ENCODE assay signal across 9 cellular contexts in the genomic region with DNA sequence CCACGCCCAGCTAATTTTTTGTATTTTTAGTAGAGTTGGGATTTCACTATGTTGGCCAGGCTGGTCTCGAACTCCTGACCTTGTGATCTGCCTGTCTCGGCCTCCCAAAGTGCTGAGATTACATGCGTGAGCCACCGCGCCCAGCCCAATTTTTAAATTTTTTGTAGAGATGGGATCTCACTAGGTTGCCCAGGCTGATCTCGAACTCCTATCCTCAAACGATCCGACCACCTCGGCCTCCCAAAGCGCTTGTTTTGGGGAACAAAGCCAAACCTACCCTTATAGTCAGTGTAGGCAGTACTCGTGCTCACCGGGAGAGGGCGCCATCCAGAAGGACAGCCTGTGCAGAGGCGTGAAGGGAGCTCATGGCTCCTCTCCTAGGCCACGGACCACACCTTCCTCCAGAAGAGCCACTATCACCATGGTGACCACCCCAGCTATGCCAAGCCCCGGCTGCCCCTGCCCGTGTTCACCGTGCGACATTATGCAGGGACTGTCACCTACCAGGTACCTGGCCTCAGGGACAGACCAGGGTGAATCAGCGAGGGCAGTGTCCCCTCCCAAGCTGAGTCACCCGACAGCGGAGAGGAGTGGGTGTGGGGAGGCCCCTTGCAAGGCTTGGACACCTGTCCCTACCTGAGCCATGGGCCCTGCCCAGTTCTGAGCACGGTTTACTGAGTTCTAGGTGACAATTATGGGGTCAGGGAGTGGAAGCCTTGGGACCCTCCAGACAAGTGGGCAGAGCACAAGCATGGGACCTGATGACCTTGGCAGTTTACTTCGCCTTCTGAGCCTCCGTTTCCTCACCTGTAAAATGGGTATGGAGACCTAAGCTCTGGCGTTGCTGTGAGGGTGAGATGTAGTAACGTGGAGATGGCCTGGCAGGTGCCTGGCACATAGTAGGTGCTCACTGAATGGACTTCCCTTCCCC. TPM values are rescaled to one million over a fixed set of nuclear protein-coding genes. Genes with fewer than 3 reads are reported as not detected.
DNase-seq lines count a peak whose midpoint lies in the region; ATAC-seq and TF ChIP-seq lines count a peak whose summit lies in the region.
"Had no signal": no experiment of that assay in that cellular context is flagged by ENCODE, and none has a peak within 500 bp of the region (broad histone marks: within the 10 kb centered on the region; RNA-seq: fewer than 3 reads in every experiment).

No MANE protein-coding gene starts in this region.

- H3K4me3 ChIP-seq in GM06990 (replicated peaks; ENCODE audit: low read depth, low read length) (no peak overlapping the region), NB4 (ENCODE audit: low read depth, low read length) (no peak overlapping the region), kidney epithelial cell (ENCODE audit: low read depth, low read length) (no peak overlapping the region)

- no peaks in the 10 kb centered on the region for H3K9me3 Mint-ChIP-seq in T-helper 2 cell treated with Interferon-gamma antibody and Interleukin-4, amounts not matched to agents 5 μg/mL and 100 μg/mL, for 36 hours
- H3K9me3 Mint-ChIP-seq: activated naive CD4-positive, alpha-beta T cell treated with anti-CD3 and anti-CD28 coated beads, Interleukin-2, amount 50 U/mL, for 24 hours had no signal

- H3K27ac Mint-ChIP-seq in T-helper 2 cell treated with Interferon-gamma antibody and Interleukin-4, amounts not matched to agents 5 μg/mL and 100 μg/mL, for 36 hours, result no peak overlapping the region
- H3K27ac Mint-ChIP-seq: activated naive CD4-positive, alpha-beta T cell treated with anti-CD3 and anti-CD28 coated beads, Interleukin-2, amount 50 U/mL, for 24 hours had no signal

- H3K27me3 ChIP-seq in GM06990 (replicated peaks; ENCODE audit: control insufficient read depth, insufficient read depth, low read length) (no peaks in the 10 kb centered on the region), kidney epithelial cell (ENCODE audit: control insufficient read depth, insufficient read depth, low read length) (peaks cover 2% of the 10 kb centered on the region)

- no peaks in the 10 kb centered on the region for H3K36me3 Mint-ChIP-seq in T-helper 2 cell treated with Interferon-gamma antibody and Interleukin-4, amounts not matched to agents 5 μg/mL and 100 μg/mL, for 36 hours (ENCODE audit: low read depth)
- H3K36me3 Mint-ChIP-seq: activated naive CD4-positive, alpha-beta T cell treated with anti-CD3 and anti-CD28 coated beads, Interleukin-2, amount 50 U/mL, for 24 hours had no signal

- TF ChIP-seq POLR2A in NB4 (IDR thresholded peaks at IDR 0.05; ENCODE audit: extremely low read depth, insufficient read length), result no peak

- H3K36me3 ChIP-seq in GM06990 (ENCODE audit: control insufficient read depth, insufficient read depth, low read length) (no peaks in the 10 kb centered on the region), kidney epithelial cell (ENCODE audit: control insufficient read depth, insufficient read depth, low read length) (no peaks in the 10 kb centered on the region)

- no peaks in the 10 kb centered on the region for H3K4me1 Mint-ChIP-seq in T-helper 2 cell treated with Interferon-gamma antibody and Interleukin-4, amounts not matched to agents 5 μg/mL and 100 μg/mL, for 36 hours (ENCODE audit: low read depth)
- H3K4me1 Mint-ChIP-seq: activated naive CD4-positive, alpha-beta T cell treated with anti-CD3 and anti-CD28 coated beads, Interleukin-2, amount 50 U/mL, for 24 hours had no signal

- no peaks in the 10 kb centered on the region for H3K27me3 Mint-ChIP-seq in T-helper 2 cell treated with Interferon-gamma antibody and Interleukin-4, amounts not matched to agents 5 μg/mL and 100 μg/mL, for 36 hours (ENCODE audit: low read depth)
- H3K27me3 Mint-ChIP-seq: activated naive CD4-positive, alpha-beta T cell treated with anti-CD3 and anti-CD28 coated beads, Interleukin-2, amount 50 U/mL, for 24 hours had no signal

- DNase-seq in GM06990 (ENCODE audit: extremely low read depth, insufficient read length) (no peak), NB4 (ENCODE audit: low read depth) (peak; percentile 81), astrocyte of the hippocampus (ENCODE audit: low read depth, low spot score) (peak; percentile 40), kidney epithelial cell (ENCODE audit: low read depth) (no peak)
- peak; percentile 39 for DNase-seq in T-helper 2 cell treated with Interferon-gamma antibody and Interleukin-4, amounts not matched to agents 5 μg/mL and 100 μg/mL, for 36 hours (ENCODE audit: low spot score)
- DNase-seq in stimulated activated CD8-positive, alpha-beta memory T cell treated with anti-CD3 and anti-CD28 coated beads, Interleukin-12 subunit alpha, Interleukin-12 subunit beta, amount 100 ng/mL, for 1 hour (ENCODE audit: low read depth), result peak; percentile 32

- TF ChIP-seq CTCF in GM06990 (IDR thresholded peaks at IDR 0.05; ENCODE audit: insufficient read depth, low read length, poor library complexity, severe bottlenecking) (peak; percentile 84), NB4 (IDR thresholded peaks at IDR 0.05; ENCODE audit: low read depth, low read length) (peak; percentile 91), kidney epithelial cell (IDR thresholded peaks at IDR 0.05; ENCODE audit: insufficient read depth, low read length, poor library complexity, severe bottlenecking) (peak; percentile 72)

- no peak overlapping the region for H3K4me3 Mint-ChIP-seq in T-helper 2 cell treated with Interferon-gamma antibody and Interleukin-4, amounts not matched to agents 5 μg/mL and 100 μg/mL, for 36 hours
- H3K4me3 Mint-ChIP-seq: activated naive CD4-positive, alpha-beta T cell treated with anti-CD3 and anti-CD28 coated beads, Interleukin-2, amount 50 U/mL, for 24 hours had no signal

- no peak for ATAC-seq in HG02973 (IDR thresholded peaks at IDR 0.05; ENCODE audit: unreplicated experiment)
- no peak for ATAC-seq in HG03565 (IDR thresholded peaks at IDR 0.05; ENCODE audit: unreplicated experiment)

RNA-seq across cellular contexts. Expression of gene MYO15B, which starts 13.7 kb away (rescaled TPM):
- 4.3 and 5.9 TPM in 2 replicates for total RNA-seq in kidney epithelial cell

RNA-seq across cellular contexts. Expression of gene SMIM5, which starts 31.9 kb away (rescaled TPM):
- 0.89 and 1.7 TPM in 2 replicates for total RNA-seq in kidney epithelial cell

Comparison
In these comparisons a context has a peak if more than half of its experiments do, and no peak if none do; other contexts are left out.
1. DNase-seq: peak in NB4 (single experiment), T-helper 2 cell treated with Interferon-gamma antibody and Interleukin-4, amounts not matched to agents 5 μg/mL and 100 μg/mL, for 36 hours (single experiment), astrocyte of the hippocampus (single experiment) and stimulated activated CD8-positive, alpha-beta memory T cell treated with anti-CD3 and anti-CD28 coated beads, Interleukin-12 subunit alpha, Interleukin-12 subunit beta, amount 100 ng/mL, for 1 hour (single experiment); none in GM06990 (single experiment) and kidney epithelial cell (single experiment).
2. Peak in every context shown above with its lines, with median percentiles within 50 percentile points of each other: CTCF ChIP-seq.